Comparison of ENCODE assay signal across 11 cellular contexts in the genomic region with DNA sequence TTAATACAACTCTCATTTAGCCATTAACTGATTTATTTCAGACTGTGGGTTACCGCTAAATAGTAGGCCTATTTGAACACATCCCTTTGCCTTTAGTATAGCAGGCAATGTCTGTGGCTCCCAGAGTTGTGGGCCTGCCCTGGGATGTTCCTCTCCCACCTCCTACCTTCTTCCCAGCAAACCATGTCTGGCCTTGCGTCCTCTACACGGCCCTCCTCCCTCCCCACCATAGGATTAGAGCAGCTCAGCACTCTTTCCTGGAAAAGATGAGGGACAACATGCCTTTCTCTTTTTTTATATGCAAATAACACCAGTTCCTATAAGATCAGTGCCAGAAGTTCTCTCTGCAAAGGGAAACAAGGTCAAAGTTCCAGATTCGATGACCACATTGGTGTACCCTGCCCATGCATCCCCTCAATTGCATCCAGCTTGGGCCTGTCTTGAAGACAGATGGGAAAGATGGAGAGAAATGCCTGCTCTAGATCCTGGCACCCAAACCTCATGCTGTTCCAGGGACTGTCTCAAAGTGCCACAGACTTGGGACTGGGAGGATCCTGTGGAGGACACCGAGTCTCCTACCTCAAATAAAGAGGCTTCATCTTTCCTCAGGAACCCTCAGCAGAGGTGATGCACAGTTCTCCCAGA. TPM values are rescaled to one million over a fixed set of nuclear protein-coding genes. Genes with fewer than 3 reads are reported as not detected.
DNase-seq lines count a peak whose midpoint lies in the region; ATAC-seq and TF ChIP-seq lines count a peak whose summit lies in the region.
"Had no signal": no experiment of that assay in that cellular context is flagged by ENCODE, and none has a peak within 500 bp of the region (broad histone marks: within the 10 kb centered on the region; RNA-seq: fewer than 3 reads in every experiment).

No MANE protein-coding gene starts in this region.

- H3F3A ChIP-seq in smooth muscle cell (ENCODE audit: low read depth) = no peaks in the 10 kb centered on the region

- DNase-seq in CD8-positive, alpha-beta memory T cell = no peak
- DNase-seq in dorsolateral prefrontal cortex = no peak
- no peak for DNase-seq in NCI-H526 (lab: John Stamatoyannopoulos, UW)
- DNase-seq in smooth muscle cell (lab: John Stamatoyannopoulos, UW; ENCODE audit: unreplicated experiment) = no peak
- DNase-seq in CD1c-positive myeloid dendritic cell (ENCODE audit: extremely low spot score) = no peak
- DNase-seq: NCI-H2171; stimulated activated CD4-positive, alpha-beta T cell treated with anti-CD3 and anti-CD28 coated beads, Interleukin-4, amount 100 ng/mL, for 1 hour had no signal

- no peaks in the 10 kb centered on the region for H3K9me3 ChIP-seq in CD8-positive, alpha-beta memory T cell (ENCODE audit: low read length)
- H3K9me3 ChIP-seq in smooth muscle cell (replicated peaks; ENCODE audit: low read depth) = no peaks in the 10 kb centered on the region

- H3K4me3 Mint-ChIP-seq in CD8-positive, alpha-beta memory T cell = no peak overlapping the region
- no peak overlapping the region for H3K4me3 Mint-ChIP-seq in stimulated activated memory B cell treated with anti-CD40 and anti-IgM and Interleukin-4, amounts not matched to agents 10 μg/mL and 1 μg/mL and 100 μg/mL, for 72 hours
- H3K4me3 Mint-ChIP-seq: endodermal cell had no signal

- H3K4me3 ChIP-seq in CD8-positive, alpha-beta memory T cell (ENCODE audit: low read length) = no peak overlapping the region
- peak overlapping the region in 26 of 59 donors; percentile 0 to 57 (median 18) for H3K4me3 ChIP-seq in dorsolateral prefrontal cortex
- H3K4me3 ChIP-seq in smooth muscle cell = no peak overlapping the region
- H3K4me3 ChIP-seq: hepatocyte had no signal

- TF ChIP-seq CTCF in VCaP (conservative IDR thresholded peaks at IDR 0.05) (no peak), dorsolateral prefrontal cortex (IDR thresholded peaks at IDR 0.05 in 54 of 56, conservative IDR thresholded peaks at IDR 0.05 in 2 of 56; ENCODE audit: low read depth in 1 of 56, partially characterized antibody in 56 of 56) (no peak), smooth muscle cell (IDR thresholded peaks at IDR 0.05; ENCODE audit: borderline replicate concordance, insufficient read depth, poor library complexity, severe bottlenecking) (no peak)

- H3K27me3 ChIP-seq in CD8-positive, alpha-beta memory T cell (ENCODE audit: insufficient read depth, low read length, poor library complexity, severe bottlenecking) = no peaks in the 10 kb centered on the region
- H3K27me3 ChIP-seq in dorsolateral prefrontal cortex (no peaks in the 10 kb centered on the region), smooth muscle cell (ENCODE audit: low read depth) (no peaks in the 10 kb centered on the region)
- H3K27me3 ChIP-seq: hepatocyte had no signal

- H3K79me2 ChIP-seq in smooth muscle cell (ENCODE audit: low read depth) = no peaks in the 10 kb centered on the region
- H3K79me2 ChIP-seq: hepatocyte had no signal

- H3K36me3 Mint-ChIP-seq in CD8-positive, alpha-beta memory T cell = peaks cover 0 to 93% (median 4%) of the 10 kb centered on the region in 3 donors
- peaks cover 93% of the 10 kb centered on the region for H3K36me3 Mint-ChIP-seq in stimulated activated memory B cell treated with anti-CD40 and anti-IgM and Interleukin-4, amounts not matched to agents 10 μg/mL and 1 μg/mL and 100 μg/mL, for 72 hours

- peaks cover 46% of the 10 kb centered on the region for H3K4me1 ChIP-seq in CD8-positive, alpha-beta memory T cell (ENCODE audit: insufficient read depth, low read length)
- H3K4me1 ChIP-seq in smooth muscle cell (ENCODE audit: low read depth) = peaks cover 11% of the 10 kb centered on the region

- peak overlapping the region; percentile 41 to 84 (median 56) for H3K27ac Mint-ChIP-seq in CD8-positive, alpha-beta memory T cell
- H3K27ac Mint-ChIP-seq in stimulated activated memory B cell treated with anti-CD40 and anti-IgM and Interleukin-4, amounts not matched to agents 10 μg/mL and 1 μg/mL and 100 μg/mL, for 72 hours = peak overlapping the region; percentile 83
- H3K27ac Mint-ChIP-seq: endodermal cell had no signal

- H3K27me3 Mint-ChIP-seq in CD8-positive, alpha-beta memory T cell = no peaks in the 10 kb centered on the region
- no peaks in the 10 kb centered on the region for H3K27me3 Mint-ChIP-seq in stimulated activated memory B cell treated with anti-CD40 and anti-IgM and Interleukin-4, amounts not matched to agents 10 μg/mL and 1 μg/mL and 100 μg/mL, for 72 hours

- peaks cover 66% of the 10 kb centered on the region for H3K36me3 ChIP-seq in CD8-positive, alpha-beta memory T cell (ENCODE audit: insufficient read depth, low read length)
- H3K36me3 ChIP-seq in smooth muscle cell (ENCODE audit: low read depth) = no peaks in the 10 kb centered on the region

- CTCF ChIA-PET in CD8-positive, alpha-beta memory T cell (lab: Charles Lee) = no interaction called here

- no peak overlapping the region for H3K9ac ChIP-seq in smooth muscle cell (ENCODE audit: low read depth)

- H3K9me3 Mint-ChIP-seq in CD8-positive, alpha-beta memory T cell = no peaks in the 10 kb centered on the region
- no peaks in the 10 kb centered on the region for H3K9me3 Mint-ChIP-seq in stimulated activated memory B cell treated with anti-CD40 and anti-IgM and Interleukin-4, amounts not matched to agents 10 μg/mL and 1 μg/mL and 100 μg/mL, for 72 hours
- H3K9me3 Mint-ChIP-seq: endodermal cell had no signal

- H4K20me1 ChIP-seq in smooth muscle cell (ENCODE audit: low read depth) = no peaks in the 10 kb centered on the region

- intact Hi-C loops in dorsolateral prefrontal cortex (cut with DNase I) = loop anchor here in 1 of 2 donors (5.0 kb wide), 1 partner anchor 57 kb away; a partner anchor contains a TSS

- H2AFZ ChIP-seq in smooth muscle cell (ENCODE audit: low read depth) = no peak overlapping the region
- H2AFZ ChIP-seq: hepatocyte had no signal

- H3K4me2 ChIP-seq in smooth muscle cell = no peak overlapping the region
- H3K4me2 ChIP-seq: hepatocyte had no signal

- peaks cover 36 to 77% (median 53%) of the 10 kb centered on the region in 3 donors for H3K4me1 Mint-ChIP-seq in CD8-positive, alpha-beta memory T cell
- peaks cover 81% of the 10 kb centered on the region for H3K4me1 Mint-ChIP-seq in stimulated activated memory B cell treated with anti-CD40 and anti-IgM and Interleukin-4, amounts not matched to agents 10 μg/mL and 1 μg/mL and 100 μg/mL, for 72 hours

- 82% methylated on average over 5 of the region's 5 CpGs for WGBS in smooth muscle cell (ENCODE audit: low lambda C conversion rate)

- H3K27ac ChIP-seq in CD8-positive, alpha-beta memory T cell (ENCODE audit: low read depth, low read length) = no peak overlapping the region
- H3K27ac ChIP-seq in VCaP (peak overlapping the region; percentile 5; the same call in 1 of the 2 replicates), dorsolateral prefrontal cortex (peak overlapping the region in 58 of 59 donors; percentile 49 to 96 (median 88)), smooth muscle cell (ENCODE audit: low read depth) (no peak overlapping the region)
- H3K27ac ChIP-seq: hepatocyte had no signal

- POLR2A ChIA-PET in CD8-positive, alpha-beta memory T cell (lab: Charles Lee) = no interaction called here

- ATAC-seq in stimulated activated memory B cell treated with anti-CD40 and anti-IgM and Interleukin-4, amounts not matched to agents 10 μg/mL and 1 μg/mL and 100 μg/mL, for 72 hours = no peak

RNA-seq across cellular contexts. Expression of a gene that starts 57.2 kb away (rescaled TPM):
- total RNA-seq in CD8-positive, alpha-beta memory T cell = 100 to 1,000 TPM in 1 of 2 experiments, 10 to 100 TPM in 1; 86.1 to 102 TPM
- 165 TPM for polyA plus RNA-seq in CD8-positive, alpha-beta memory T cell
- total RNA-seq in dorsolateral prefrontal cortex = 100 to 1,000 TPM in 54 of 120 experiments, 10 to 100 TPM in 66; 55.7 to 149 (median 97.5) TPM
- 234 and 243 TPM in 2 replicates for total RNA-seq in smooth muscle cell
- polyA plus RNA-seq in smooth muscle cell = 117 and 126 TPM in 2 replicates

Comparison
In these comparisons a context has a peak if more than half of its experiments do, and no peak if none do; other contexts are left out.
1. H3K27ac ChIP-seq: peak in VCaP (single experiment) and dorsolateral prefrontal cortex (58 of 59); none in CD8-positive, alpha-beta memory T cell (single experiment) and smooth muscle cell (single experiment).